17 cellular contexts compared by ENCODE assay signal in genomic region chr1:22489278-22489677, GRCh38. TPM values are rescaled to one million over a fixed set of nuclear protein-coding genes. Genes with fewer than 3 reads are reported as not detected.
DNase-seq lines count a peak whose midpoint lies in the region; ATAC-seq, FAIRE-seq and TF ChIP-seq lines count a peak whose summit lies in the region.
"Had no signal": no experiment of that assay in that cellular context is flagged by ENCODE, and none has a peak within 500 bp of the region (broad histone marks: within the 10 kb centered on the region; RNA-seq: fewer than 3 reads in every experiment).

No MANE protein-coding gene starts in this region.

- CTCF ChIA-PET in H1 (lab: Charles Lee; ENCODE audit: partially characterized antibody) = interaction anchor here (0.7 to 2.4 kb wide), 16 partner anchors 13 to 213 kb away, joined by 3 to 9 read pairs (median 3); no protein-coding TSS in a partner anchor

- H3K27ac ChIP-seq in H9 (ENCODE audit: insufficient read length, low read depth, low read length) = no peak overlapping the region
- H3K27ac ChIP-seq in H1 (ENCODE audit: low read depth, low read length) = no peak overlapping the region
- H3K27ac ChIP-seq in aorta (ENCODE audit: low read depth in 1 of 2, low read length in 2 of 2) = no peak overlapping the region
- H3K27ac ChIP-seq: BLaER1 treated with 17β-estradiol and CSF1 and Interleukin-3, amounts not matched to agents 10 nM and 100 nM; GM23248 had no signal

- no peak overlapping the region for H3K4ac ChIP-seq in H9 (ENCODE audit: low read depth, low read length)
- no peak overlapping the region for H3K4ac ChIP-seq in H1 (replicated peaks; ENCODE audit: insufficient read length, low read depth, low read length)

- H3K14ac ChIP-seq in H9 (ENCODE audit: insufficient read depth, low read length) (no peak overlapping the region), H1 (ENCODE audit: insufficient read length) (no peak overlapping the region)

- H3K9me3 ChIP-seq in H9 (ENCODE audit: control insufficient read depth, low read depth, low read length) (no peaks in the 10 kb centered on the region), H1 (ENCODE audit: insufficient read depth in 2 of 2, low read depth in 1 of 2, low read length in 1 of 2) (no peaks in the 10 kb centered on the region), aorta (ENCODE audit: control insufficient read depth, low read length) (no peaks in the 10 kb centered on the region)

- no peak overlapping the region for H3T11ph ChIP-seq in H9 (ENCODE audit: low read length)

- H2AK5ac ChIP-seq in H9 (ENCODE audit: insufficient read length, low read length) = no peak overlapping the region
- H2AK5ac ChIP-seq in H1 (ENCODE audit: low read depth, low read length) = no peak overlapping the region

- no peak overlapping the region for H3K4me3 Mint-ChIP-seq in H9
- H3K4me3 Mint-ChIP-seq: B cell; CD8-positive, alpha-beta T cell had no signal

- peak in 1 of 2 experiments; percentile 21; a peak in 1 of 4 replicates for TF ChIP-seq RAD21 in H1 (IDR thresholded peaks at IDR 0.05 in 1 of 2, conservative IDR thresholded peaks at IDR 0.05 in 1 of 2; ENCODE audit: low read depth in 2 of 2, low read length in 2 of 2)

- H3K27me3 ChIP-seq in H9 (ENCODE audit: insufficient read depth, low read length) = no peaks in the 10 kb centered on the region
- peaks cover 0 to 1% (median 0%) of the 10 kb centered on the region in 4 experiments; a peak in 1 of 7 replicates for H3K27me3 ChIP-seq in H1 (replicated peaks in 1 of 4; ENCODE audit: control insufficient read depth in 3 of 4, extremely low read depth in 1 of 4, insufficient read depth in 3 of 4, low read length in 3 of 4)
- no peaks in the 10 kb centered on the region for H3K27me3 ChIP-seq in aorta (ENCODE audit: control insufficient read depth in 1 of 2, insufficient read depth in 2 of 2, low read length in 1 of 2)
- H3K27me3 ChIP-seq: BLaER1 treated with 17β-estradiol and CSF1 and Interleukin-3, amounts not matched to agents 10 nM and 100 nM had no signal

- H3K27ac Mint-ChIP-seq in H9 = no peak overlapping the region
- H3K27ac Mint-ChIP-seq: B cell; CD8-positive, alpha-beta T cell had no signal

- H3K23me2 ChIP-seq in H9 (ENCODE audit: insufficient read length, low read depth, low read length, poor library complexity, severe bottlenecking) = no peaks in the 10 kb centered on the region
- no peaks in the 10 kb centered on the region for H3K23me2 ChIP-seq in H1 (ENCODE audit: low read depth, low read length)

- H4K20me1 ChIP-seq in H9 (ENCODE audit: control insufficient read depth, insufficient read depth, insufficient read length) (no peaks in the 10 kb centered on the region), H1 (replicated peaks in 1 of 2; ENCODE audit: control insufficient read depth in 1 of 2, insufficient read depth in 2 of 2, low read length in 2 of 2) (no peaks in the 10 kb centered on the region)

- TF ChIP-seq CTCF in H9 (conservative IDR thresholded peaks at IDR 0.05) (peak; percentile 46; the same call in 2 of the 3 replicates), NB4 (IDR thresholded peaks at IDR 0.05; ENCODE audit: low read depth, low read length) (no peak), H1 (IDR thresholded peaks at IDR 0.05; ENCODE audit: control extremely low read depth in 1 of 3, insufficient read depth in 1 of 3, low read depth in 1 of 3, low read length in 3 of 3) (peak in 2 of 3 experiments; percentile 4 to 26; a peak in 1 of 4 replicates)

- H3K4me3 ChIP-seq in NB4 (ENCODE audit: low read depth, low read length) (no peak overlapping the region), H1 (ENCODE audit: extremely low read depth in 1 of 4, insufficient read depth in 2 of 4, low read depth in 3 of 4, low read length in 4 of 4) (no peak overlapping the region), aorta (ENCODE audit: low read length in 2 of 2) (no peak overlapping the region)
- H3K4me3 ChIP-seq: BLaER1 treated with 17β-estradiol and CSF1 and Interleukin-3, amounts not matched to agents 10 nM and 100 nM; GM12878; GM23248; K562 had no signal

- WGBS in H9 (ENCODE audit: extremely low coverage, insufficient read length, low lambda C conversion rate) = no CpG with 5 or more reads among the region's 6 CpGs
- WGBS in H1 (ENCODE audit: extremely low coverage in 1 of 2, insufficient coverage in 1 of 2, insufficient read length in 1 of 2, insufficient replicate concordance in 2 of 2, low coverage in 1 of 2, low lambda C conversion rate in 2 of 2, missing lambda C conversion rate in 1 of 2), 2 experiments = 84% methylated on average over 6 of the region's 6 CpGs; no CpG with 5 or more reads in 1 of the 2 experiments
- WGBS in aorta, 2 donors = 93 to 95% methylated on average over 6 of the region's 6 CpGs

- ATAC-seq in HG02981 (IDR thresholded peaks at IDR 0.05; ENCODE audit: unreplicated experiment) (no peak), aorta (ENCODE audit: low FRiP score) (no peak), HG02642 (IDR thresholded peaks at IDR 0.05; ENCODE audit: poor library complexity, unreplicated experiment) (no peak)
- ATAC-seq: CD8-positive, alpha-beta T cell; GM12878 had no signal

- POLR2A ChIA-PET in H1 (lab: Charles Lee; ENCODE audit: partially characterized antibody) = interaction anchor here (1.9 kb wide), 1 partner anchor 10 kb away, joined by 6 read pairs; no protein-coding TSS in a partner anchor

- H4K8ac ChIP-seq in H9 (replicated peaks; ENCODE audit: insufficient read length, low read depth, low read length) (no peak overlapping the region), H1 (ENCODE audit: extremely low read depth, insufficient read depth, low read length) (no peak overlapping the region)

- H3K23ac ChIP-seq in H9 (ENCODE audit: insufficient read length, low read depth, low read length) = no peak overlapping the region
- no peak overlapping the region for H3K23ac ChIP-seq in H1 (ENCODE audit: insufficient read length)

- peaks cover 7 to 14% of the 10 kb centered on the region in 2 experiments; a peak in 3 of 4 replicates for H3K4me1 Mint-ChIP-seq in H9

- no peak for DNase-seq in H9
- peak; percentile 12 for DNase-seq in NB4 (ENCODE audit: low read depth)
- no peak for DNase-seq in H1 (ENCODE audit: low read depth in 1 of 2, low spot score in 2 of 2)
- no peak for DNase-seq in aorta
- DNase-seq: Calu3; CD8-positive, alpha-beta T cell; DMS79 treated with DMSO at 0.1 percent for 48 hours; GM23248; H7; IMR-90 had no signal

- no peaks in the 10 kb centered on the region for H3K27me3 Mint-ChIP-seq in H9 (ENCODE audit: low read depth)
- H3K27me3 Mint-ChIP-seq: B cell had no signal

- H3K79me1 ChIP-seq in H9 (ENCODE audit: insufficient read depth, low read depth, low read length, poor library complexity, severe bottlenecking) (no peaks in the 10 kb centered on the region), H1 (ENCODE audit: low read depth, low read length) (no peaks in the 10 kb centered on the region)

- H2BK20ac ChIP-seq in H9 (ENCODE audit: low read depth, low read length, poor library complexity, severe bottlenecking) = no peak overlapping the region
- no peak overlapping the region for H2BK20ac ChIP-seq in H1 (ENCODE audit: low read length)

- H4K5ac ChIP-seq in H9 (ENCODE audit: insufficient read length, low read depth, low read length) (no peak overlapping the region), H1 (ENCODE audit: insufficient read length, low read depth, low read length) (no peak overlapping the region)

- H3K4me1 ChIP-seq in H9 (ENCODE audit: insufficient read depth, low read length) (peaks cover 9% of the 10 kb centered on the region; the same call in 1 of the 2 replicates), H1 (replicated peaks in 1 of 4; ENCODE audit: control insufficient read depth in 3 of 4, insufficient read depth in 4 of 4, low read length in 3 of 4) (peaks cover 5 to 20% (median 12%) of the 10 kb centered on the region in 4 experiments), aorta (ENCODE audit: control insufficient read depth in 1 of 2, insufficient read depth in 2 of 2, low read length in 2 of 2) (peaks cover 0 to 5% of the 10 kb centered on the region in 2 donors)

- intact Hi-C loops in aorta (cut with DNase I) = no loop called here

- peaks cover 1 to 9% (median 8%) of the 10 kb centered on the region in 3 experiments; a peak in 4 of 7 replicates for H3K36me3 Mint-ChIP-seq in H9 (ENCODE audit: insufficient read depth in 1 of 3, low read depth in 3 of 3)

- no peak overlapping the region for H2BK120ac ChIP-seq in H9 (ENCODE audit: low read depth, low read length, poor library complexity, severe bottlenecking)
- H2BK120ac ChIP-seq in H1 (replicated peaks; ENCODE audit: low read depth, low read length) = no peak overlapping the region

- TF ChIP-seq POLR2A in NB4 (IDR thresholded peaks at IDR 0.05; ENCODE audit: extremely low read depth, insufficient read length) (no peak), H1 (IDR thresholded peaks at IDR 0.05; ENCODE audit: control extremely low read depth in 1 of 2, low read depth in 2 of 2, low read length in 2 of 2) (no peak)

- H2BK5ac ChIP-seq in H9 (ENCODE audit: insufficient read length, low read length) (no peak overlapping the region), H1 (ENCODE audit: low read depth, low read length) (no peak overlapping the region)

- H3K36me3 ChIP-seq in H1 (ENCODE audit: control insufficient read depth in 2 of 4, insufficient read depth in 4 of 4, low read length in 3 of 4) = no peaks in the 10 kb centered on the region
- H3K36me3 ChIP-seq in aorta (ENCODE audit: control insufficient read depth in 1 of 2, insufficient read depth in 2 of 2, low read length in 1 of 2) = peaks cover 0 to 2% of the 10 kb centered on the region in 2 donors

- H3K9ac ChIP-seq in H9 (ENCODE audit: extremely low read depth, insufficient read length, low read length) = no peak overlapping the region
- H3K9ac ChIP-seq in H1 (replicated peaks in 1 of 4; ENCODE audit: extremely low read depth in 1 of 4, low read depth in 3 of 4, low read length in 3 of 4) = no peak overlapping the region
- H3K9ac ChIP-seq: BLaER1 treated with 17β-estradiol and CSF1 and Interleukin-3, amounts not matched to agents 10 nM and 100 nM; GM23248 had no signal

- H2BK15ac ChIP-seq in H9 (ENCODE audit: low read depth, low read length) (no peak overlapping the region), H1 (ENCODE audit: low read length) (no peak overlapping the region)

- peak; percentile 19 for FAIRE-seq in H1 (lab: Jason Lieb, UNC)
- FAIRE-seq: GM12878, HTR-8/SVneo, K562 had no signal

- no peak overlapping the region for H3K18ac ChIP-seq in H9 (ENCODE audit: insufficient read length, low read depth, low read length)
- H3K18ac ChIP-seq in H1 (ENCODE audit: extremely low read depth, low read length) = no peak overlapping the region

- H3K9me3 Mint-ChIP-seq in H9 = peaks cover 3 to 4% of the 10 kb centered on the region in 2 experiments; a peak in 4 of 5 replicates

- H2BK12ac ChIP-seq in H9 (ENCODE audit: insufficient read length, low read depth, low read length) (no peak overlapping the region), H1 (ENCODE audit: low read depth, low read length) (peak overlapping the region; percentile 41; the same call in 1 of the 2 replicates)

- H3K56ac ChIP-seq in H9 (ENCODE audit: insufficient read length, low read depth, low read length) (no peak overlapping the region), H1 (replicated peaks; ENCODE audit: insufficient read length, low read depth, low read length) (no peak overlapping the region)

- no peak overlapping the region for H2AFZ ChIP-seq in H9 (ENCODE audit: low read length)
- H2AFZ ChIP-seq in H1 (ENCODE audit: low read length) = no peak overlapping the region
- H2AFZ ChIP-seq: GM23248 had no signal

- no peak for TF ChIP-seq EP300 in H1 (IDR thresholded peaks at IDR 0.05; ENCODE audit: borderline replicate concordance in 1 of 2, low read depth in 2 of 2, low read length in 2 of 2)

- H3K79me2 ChIP-seq in H9 (ENCODE audit: insufficient read depth, low read length) (no peaks in the 10 kb centered on the region), H1 (ENCODE audit: control insufficient read depth in 1 of 2, insufficient read depth in 2 of 2, low read length in 2 of 2) (peaks cover 0 to 27% of the 10 kb centered on the region in 2 experiments; a peak in 2 of 4 replicates)

- no peak overlapping the region for H3K4me2 ChIP-seq in H9 (ENCODE audit: insufficient read depth, insufficient read length, low read length)
- no peak overlapping the region; a peak in 1 of 4 replicates for H3K4me2 ChIP-seq in H1 (ENCODE audit: insufficient read depth in 1 of 2, low read depth in 2 of 2, low read length in 2 of 2)
- H3K4me2 ChIP-seq: BLaER1 treated with 17β-estradiol and CSF1 and Interleukin-3, amounts not matched to agents 10 nM and 100 nM had no signal

- H4K91ac ChIP-seq in H9 (ENCODE audit: insufficient read length, low read depth, low read length) (no peak overlapping the region), H1 (replicated peaks; ENCODE audit: insufficient read length, low read length) (no peak overlapping the region)

RNA-seq across cellular contexts. Expression of gene ZBTB40, which starts 37.6 kb away (rescaled TPM):
- total RNA-seq in H9 (2021) (14.6 and 16.3 TPM in 2 replicates), aorta (10 to 100 TPM; 21.2 to 24.9 TPM)
- 16.6 and 19.3 TPM in 2 replicates for total RNA-seq in H1 (2021; fragmentation: NEBNext Ultra II Directional; extraction: Animal tissue kit (Norgen Biotek cat#: 25700))
- polyA plus RNA-seq in H1 (2011; rRNA removed) (3.1 and 5.1 TPM in 2 replicates), aorta (10 to 100 TPM in 1 of 2 donors, 1 to 10 TPM in 1; 4.4 to 19.3 TPM)
- 4.9 TPM for polyA plus RNA-seq in H1 (2011; cell fraction: cytosol; rRNA removed)
- polyA plus RNA-seq in H1 (2011; cell fraction: nucleus; rRNA removed) = 20.2 TPM
- 5.6 to 12.9 TPM (median 9.5 TPM) in 4 replicates for polyA plus RNA-seq in H1 (2012, experiment 1 of 2)
- 1.8 TPM for polyA plus RNA-seq in H1 (2012, experiment 2 of 2)
- polyA plus RNA-seq in H1 (2013, experiment 1 of 2) = 7.7 TPM
- 6.6 TPM for polyA plus RNA-seq in H1 (2013, experiment 2 of 2)
- polyA minus RNA-seq in H1 (2011; rRNA and poly(A)+ RNA removed) = 12.5 and 17.9 TPM in 2 replicates
- 7.0 TPM for polyA minus RNA-seq in H1 (2011; cell fraction: cytosol; rRNA and poly(A)+ RNA removed)
- polyA minus RNA-seq in H1 (2011; cell fraction: nucleus; rRNA and poly(A)+ RNA removed) = 11.8 TPM
